Comparison of ENCODE assay signal across 1 cellular context in genomic region chr5:160315968-160316367, GRCh38.
A peak's percentile ranks its signal among the peaks of the same experiment; 100 is the strongest.
TF ChIP-seq lines count a peak whose summit lies in the region.

No MANE protein-coding gene starts in this region.

TF ChIP-seq in HepG2, 621 proteins besides CTCF, POLR2A, EP300 and RAD21 (continued from another document):
- TF ChIP-seq ZNF710 (CRISPR knock-in tag; IDR thresholded peaks at IDR 0.05; ENCODE audit: borderline replicate concordance) = peak; percentile 57; the same call in 1 of the 2 replicates
- peak; percentile 68 for TF ChIP-seq TEAD3 (CRISPR knock-in tag; optimal IDR thresholded peaks at IDR 0.05; ENCODE audit: borderline replicate concordance)
- TF ChIP-seq JUNB (CRISPR knock-in tag; IDR thresholded peaks at IDR 0.05; ENCODE audit: borderline replicate concordance) = peak; percentile 55; the same call in 1 of the 2 replicates
- TF ChIP-seq FOSL1 (CRISPR knock-in tag; IDR thresholded peaks at IDR 0.05; ENCODE audit: borderline replicate concordance) = peak; percentile 68; the same call in 1 of the 2 replicates
- TF ChIP-seq ATF1 (CRISPR knock-in tag; IDR thresholded peaks at IDR 0.05) = 0 out of 2 replicates have a peak, but pooled peaks have one; percentile 24
- TF ChIP-seq NFE2 (CRISPR knock-in tag; IDR thresholded peaks at IDR 0.05) = peak; percentile 93
- TF ChIP-seq HMG20A (CRISPR knock-in tag; IDR thresholded peaks at IDR 0.05; ENCODE audit: borderline replicate concordance) = peak; percentile 71
- TF ChIP-seq ZHX2 (IDR thresholded peaks at IDR 0.05; ENCODE audit: low read depth) = no peak
- no peak for TF ChIP-seq ZHX2 (CRISPR knock-in tag; IDR thresholded peaks at IDR 0.05; ENCODE audit: borderline replicate concordance)
- peak; percentile 98 for TF ChIP-seq FOSL2 (CRISPR knock-in tag; IDR thresholded peaks at IDR 0.05)
- no peak for TF ChIP-seq GZF1 (CRISPR knock-in tag; IDR thresholded peaks at IDR 0.05)
- peak; percentile 53; the same call in 1 of the 2 replicates for TF ChIP-seq CEBPG (CRISPR knock-in tag; IDR thresholded peaks at IDR 0.05)
- peak; percentile 82 for TF ChIP-seq MAFG (CRISPR knock-in tag; IDR thresholded peaks at IDR 0.05)
- no peak for TF ChIP-seq ZNF367 (CRISPR knock-in tag; IDR thresholded peaks at IDR 0.05; ENCODE audit: borderline replicate concordance)
- no peak for TF ChIP-seq SOX6 (IDR thresholded peaks at IDR 0.05)
- TF ChIP-seq SOX6 (CRISPR knock-in tag; IDR thresholded peaks at IDR 0.05) = peak; percentile 64; the same call in 1 of the 2 replicates
- TF ChIP-seq POGK (CRISPR knock-in tag; conservative IDR thresholded peaks at IDR 0.05) = 0 out of 2 replicates have a peak, but pooled peaks have one; percentile 15
- no peak for TF ChIP-seq FIP1L1 (IDR thresholded peaks at IDR 0.05; ENCODE audit: borderline replicate concordance, insufficient read depth, low read depth, low read length)
- no peak for TF ChIP-seq ADNP (CRISPR knock-in tag; IDR thresholded peaks at IDR 0.05)
- TF ChIP-seq JUND (CRISPR knock-in tag; IDR thresholded peaks at IDR 0.05) = peak; percentile 81
- TF ChIP-seq AHDC1 (CRISPR knock-in tag; IDR thresholded peaks at IDR 0.05; ENCODE audit: borderline replicate concordance) = no peak
- TF ChIP-seq GATAD2A (CRISPR knock-in tag; IDR thresholded peaks at IDR 0.05) = peak; percentile 85
- peak; percentile 34; the same call in 1 of the 2 replicates for TF ChIP-seq MED1 (CRISPR knock-in tag; IDR thresholded peaks at IDR 0.05)
- peak; percentile 58; the same call in 1 of the 2 replicates for TF ChIP-seq ARID3A (IDR thresholded peaks at IDR 0.05; ENCODE audit: low read depth, low read length)
- peak; percentile 37; the same call in 1 of the 2 replicates for TF ChIP-seq ZNF281 (CRISPR knock-in tag; IDR thresholded peaks at IDR 0.05; ENCODE audit: borderline replicate concordance)
TF ChIP-seq in HepG2: peak in this region for 47.
